Comparison of ENCODE assay signal across 22 cellular contexts in genomic region chr2:42984617-42985016, GRCh38.
DNase-seq lines count a peak whose midpoint lies in the region; ATAC-seq and TF ChIP-seq lines count a peak whose summit lies in the region.
"Had no signal": no experiment of that assay in that cellular context is flagged by ENCODE, and none has a peak within 500 bp of the region (broad histone marks: within the 10 kb centered on the region; RNA-seq: fewer than 3 reads in every experiment).

No MANE protein-coding gene starts in this region.

- H2AFZ ChIP-seq in SK-N-SH (ENCODE audit: low read depth), result no peak overlapping the region
- no peak overlapping the region for H2AFZ ChIP-seq in OCI-LY7 (ENCODE audit: low read length)

- 87% methylated on average over 6 of the region's 6 CpGs for WGBS in SK-N-SH (ENCODE audit: low lambda C conversion rate)

- CTCF ChIA-PET in SK-N-SH (lab: Yijun Ruan, JAX), result interaction anchor here (1.7 kb wide), 1 partner anchor 241 kb away, joined by 3 read pairs; no protein-coding TSS in a partner anchor
- CTCF ChIA-PET in RWPE1 (lab: Yijun Ruan, JAX), result no interaction called here
- CTCF ChIA-PET in OCI-LY7 (lab: Charles Lee; ENCODE audit: unreplicated experiment), result no interaction called here

- H3K27ac ChIP-seq in SK-N-SH (ENCODE audit: low read depth in 2 of 2, low read length in 1 of 2) (no peak overlapping the region), RWPE1 (peak overlapping the region; percentile 37; the same call in 1 of the 2 replicates), upper lobe of right lung (no peak overlapping the region), SJCRH30 (no peak overlapping the region), OCI-LY7 (ENCODE audit: low read depth, low read length, poor library complexity, severe bottlenecking) (no peak overlapping the region)
- H3K27ac ChIP-seq: 22Rv1, BLaER1, KMS-11, SK-N-MC had no signal

- H3K4me3 ChIP-seq in SK-N-SH (ENCODE audit: low read depth in 2 of 2, low read length in 1 of 2), result no peak overlapping the region
- no peak overlapping the region for H3K4me3 ChIP-seq in mucosa of descending colon
- no peak overlapping the region for H3K4me3 ChIP-seq in upper lobe of right lung
- H3K4me3 ChIP-seq in SJCRH30, result no peak overlapping the region
- no peak overlapping the region for H3K4me3 ChIP-seq in OCI-LY7 (ENCODE audit: low read depth, low read length, poor library complexity, severe bottlenecking)
- H3K4me3 ChIP-seq: BLaER1, SK-N-MC had no signal

- H3K4me1 ChIP-seq in SK-N-SH (ENCODE audit: control insufficient read depth in 1 of 2, insufficient read depth in 2 of 2, low read depth in 1 of 2, low read length in 1 of 2) (peaks cover 0 to 10% of the 10 kb centered on the region in 2 experiments; a peak in 1 of 4 replicates), mucosa of descending colon (ENCODE audit: low read depth) (peaks cover 5% of the 10 kb centered on the region), upper lobe of right lung (no peaks in the 10 kb centered on the region), SJCRH30 (no peaks in the 10 kb centered on the region), OCI-LY7 (ENCODE audit: insufficient read depth, low read length, poor library complexity, severe bottlenecking) (no peaks in the 10 kb centered on the region)

- H3K9me2 ChIP-seq in SK-N-SH (no peaks in the 10 kb centered on the region), OCI-LY7 (ENCODE audit: insufficient read depth, low read length) (no peaks in the 10 kb centered on the region)

- TF ChIP-seq EP300 in SK-N-SH (IDR thresholded peaks at IDR 0.05; ENCODE audit: borderline replicate concordance in 1 of 2, low read depth in 1 of 2, low read length in 1 of 2), result no peak

- intact Hi-C loops in mucosa of descending colon (cut with DNase I, micrococcal nuclease) (no loop called here), upper lobe of right lung (cut with DNase I) (no loop called here), OCI-LY7 (cut with micrococcal nuclease; ENCODE audit: unreplicated experiment) (no loop called here)

- TF ChIP-seq RAD21 in SK-N-SH (IDR thresholded peaks at IDR 0.05; ENCODE audit: low read length), result no peak

- no peaks in the 10 kb centered on the region for H3K79me2 ChIP-seq in SK-N-SH (ENCODE audit: insufficient read depth)
- H3K79me2 ChIP-seq in OCI-LY7 (ENCODE audit: insufficient read depth, low read depth, low read length), result no peaks in the 10 kb centered on the region

- DNase-seq in SK-N-SH (peak; percentile 20), RWPE1 (ENCODE audit: low spot score) (no peak), mucosa of descending colon (peak in 2 of 3 donors; percentile 11 to 43), upper lobe of right lung (peak; percentile 28), SJCRH30 (no peak), OCI-LY7 (ENCODE audit: low spot score) (no peak)
- no peak for DNase-seq in stimulated activated CD4-positive, alpha-beta T cell treated with anti-CD3 and anti-CD28 coated beads, Interleukin-4, amount 100 ng/mL, for 4 hours
- DNase-seq: ACHN; CD4-positive, alpha-beta memory T cell; NCI-H1105; NCI-H146; NCI-H2029; NCI-H226; NCI-H510A treated with DMSO at 0.1 percent for 48 hours; OCI-M1; SHP77 had no signal

- no peaks in the 10 kb centered on the region for H3K9me3 ChIP-seq in SK-N-SH
- no peaks in the 10 kb centered on the region for H3K9me3 ChIP-seq in mucosa of descending colon
- no peaks in the 10 kb centered on the region for H3K9me3 ChIP-seq in upper lobe of right lung
- no peaks in the 10 kb centered on the region for H3K9me3 ChIP-seq in SJCRH30 (replicated peaks)
- no peaks in the 10 kb centered on the region for H3K9me3 ChIP-seq in OCI-LY7 (ENCODE audit: low read length)
- H3K9me3 ChIP-seq: BLaER1 had no signal

- TF ChIP-seq CTCF in SK-N-SH (IDR thresholded peaks at IDR 0.05) (no peak), RWPE1 (conservative IDR thresholded peaks at IDR 0.05; ENCODE audit: low read depth) (no peak), mucosa of descending colon (IDR thresholded peaks at IDR 0.05) (no peak), upper lobe of right lung (IDR thresholded peaks at IDR 0.05) (no peak), OCI-LY7 (conservative IDR thresholded peaks at IDR 0.05; ENCODE audit: low read length) (no peak)

- H4K20me1 ChIP-seq in SK-N-SH (ENCODE audit: insufficient read depth) (no peaks in the 10 kb centered on the region), OCI-LY7 (ENCODE audit: insufficient read depth, low read length) (no peaks in the 10 kb centered on the region)
- H4K20me1 ChIP-seq: BLaER1 had no signal

- ATAC-seq in SK-N-SH treated with all-trans-retinoic acid at 6 μM for 48 hours (no peak), mucosa of descending colon (no peak), upper lobe of right lung (no peak)
- ATAC-seq: HCT116 had no signal

- H3F3A ChIP-seq in SK-N-SH (replicated peaks; ENCODE audit: insufficient read depth), result no peaks in the 10 kb centered on the region

- H3K4me2 ChIP-seq in SK-N-SH (no peak overlapping the region), OCI-LY7 (ENCODE audit: low read length) (no peak overlapping the region)
- H3K4me2 ChIP-seq: BLaER1, KMS-11 had no signal

- H3K36me3 ChIP-seq in SK-N-SH (replicated peaks in 1 of 2; ENCODE audit: control insufficient read depth in 1 of 2, insufficient read depth in 2 of 2, low read length in 1 of 2) (no peaks in the 10 kb centered on the region), mucosa of descending colon (ENCODE audit: low read depth) (no peaks in the 10 kb centered on the region), upper lobe of right lung (no peaks in the 10 kb centered on the region), SJCRH30 (no peaks in the 10 kb centered on the region), OCI-LY7 (ENCODE audit: insufficient read depth, low read length) (no peaks in the 10 kb centered on the region)
- H3K36me3 ChIP-seq: BLaER1 had no signal

- H3K9ac ChIP-seq in SK-N-SH, result no peak overlapping the region
- H3K9ac ChIP-seq: BLaER1, KMS-11 had no signal

- no TSS peak for BruUV-seq in OCI-LY7 (replicated peaks; lab: Mats Ljungman, UMichigan)

- H3K27me3 ChIP-seq in SK-N-SH (ENCODE audit: insufficient read depth), result no peaks in the 10 kb centered on the region
- no peaks in the 10 kb centered on the region for H3K27me3 ChIP-seq in upper lobe of right lung
- H3K27me3 ChIP-seq in SJCRH30, result no peaks in the 10 kb centered on the region
- H3K27me3 ChIP-seq: BLaER1 had no signal

- POLR2A ChIA-PET in SK-N-SH (lab: Yijun Ruan, JAX) (no interaction called here), RWPE1 (lab: Yijun Ruan, JAX; ENCODE audit: low non-redundant PET) (no interaction called here), OCI-LY7 (lab: Charles Lee) (interaction anchor here (0.5 to 0.6 kb wide), 2 partner anchors 31 to 150 kb away, joined by 3 to 6 read pairs; no protein-coding TSS in a partner anchor)

TF ChIP-seq in SK-N-SH, 30 proteins besides CTCF, POLR2A, EP300 and RAD21:
- no peak for TF ChIP-seq FOXJ3 (CRISPR knock-in tag; IDR thresholded peaks at IDR 0.05)
- no peak for TF ChIP-seq NRF1 (IDR thresholded peaks at IDR 0.05; ENCODE audit: low read depth, low read length)
- TF ChIP-seq JUND (IDR thresholded peaks at IDR 0.05), result no peak
- TF ChIP-seq GABPA (IDR thresholded peaks at IDR 0.05; ENCODE audit: low read depth), result no peak
- no peak for TF ChIP-seq SIN3A (IDR thresholded peaks at IDR 0.05; ENCODE audit: borderline replicate concordance, low read depth, low read length)

TF ChIP-seq in SK-N-SH treated with all-trans-retinoic acid at 6 μM for 48 hours, 23 proteins besides CTCF, POLR2A, EP300 and RAD21:
- no peak for TF ChIP-seq ZNF565 (CRISPR knock-in tag; conservative IDR thresholded peaks at IDR 0.05; ENCODE audit: low read depth)
- no peak for TF ChIP-seq GLIS3 (CRISPR knock-in tag; IDR thresholded peaks at IDR 0.05)

Comparison
In these comparisons a context has a peak if more than half of its experiments do, and no peak if none do; other contexts are left out.
1. DNase-seq: peak in SK-N-SH (single experiment), mucosa of descending colon (2 of 3) and upper lobe of right lung (single experiment); none in RWPE1 (single experiment), stimulated activated CD4-positive, alpha-beta T cell treated with anti-CD3 and anti-CD28 coated beads, Interleukin-4, amount 100 ng/mL, for 4 hours (0 of 2), SJCRH30 (0 of 2) and OCI-LY7 (single experiment).